18 cellular contexts compared by ENCODE assay signal in genomic region chr6:5215181-5215580, GRCh38. TPM values are rescaled to one million over a fixed set of nuclear protein-coding genes. Genes with fewer than 3 reads are reported as not detected.
DNase-seq lines count a peak whose midpoint lies in the region; ATAC-seq, FAIRE-seq and TF ChIP-seq lines count a peak whose summit lies in the region.
"Had no signal": no experiment of that assay in that cellular context is flagged by ENCODE, and none has a peak within 500 bp of the region (broad histone marks: within the 10 kb centered on the region; RNA-seq: fewer than 3 reads in every experiment).

No MANE protein-coding gene starts in this region.

- no peaks in the 10 kb centered on the region for H3K9me3 ChIP-seq in HEK293 (ENCODE audit: control insufficient read depth, insufficient read depth, low read depth, low read length)
- no peaks in the 10 kb centered on the region for H3K9me3 ChIP-seq in K562 (replicated peaks; ENCODE audit: control insufficient read depth, insufficient read depth, low read depth, low read length)
- no peaks in the 10 kb centered on the region for H3K9me3 ChIP-seq in osteoblast (ENCODE audit: low read depth, low read length)
- H3K9me3 ChIP-seq: esophagus muscularis mucosa, vagina had no signal

- no peaks in the 10 kb centered on the region for H3K27me3 Mint-ChIP-seq in activated naive CD8-positive, alpha-beta T cell treated with anti-CD3 and anti-CD28 coated beads for 36 hours
- H3K27me3 Mint-ChIP-seq: activated CD4-positive, alpha-beta T cell treated with anti-CD3 and anti-CD28 coated beads, Interleukin-2, amount 10 ng/mL, durations not matched to agents 24 days and 14 days; stimulated activated naive CD8-positive, alpha-beta T cell treated with anti-CD3 and anti-CD28 coated beads, Interleukin-15, amount 100 ng/mL, for 72 hours had no signal

- TF ChIP-seq CTCF in 22Rv1 (IDR thresholded peaks at IDR 0.05) (peak; percentile 36; the same call in 1 of the 2 replicates), HEK293 (tag by site-specific recombination; IDR thresholded peaks at IDR 0.05) (no peak), K562 (IDR thresholded peaks at IDR 0.05 in 2 of 3, conservative IDR thresholded peaks at IDR 0.05 in 1 of 3; ENCODE audit: insufficient read depth in 2 of 3, low read depth in 1 of 3, low read length in 3 of 3) (no peak), osteoblast (IDR thresholded peaks at IDR 0.05; ENCODE audit: extremely low read depth, low read depth, low read length) (no peak)

- POLR2A ChIA-PET in HEK293 (lab: Yijun Ruan, JAX) (no interaction called here), K562 (lab: Yijun Ruan, JAX) (interaction anchor here (0.6 to 1.3 kb wide), 4 partner anchors 9 to 72 kb away, joined by 3 read pairs; no protein-coding TSS in a partner anchor)

- H3K4me2 ChIP-seq in K562 (ENCODE audit: insufficient read depth, low read length) (no peak overlapping the region), osteoblast (ENCODE audit: insufficient read depth, low read length) (no peak overlapping the region)

- H3K79me2 ChIP-seq in K562 (ENCODE audit: control insufficient read depth, insufficient read depth, low read length) (no peaks in the 10 kb centered on the region), osteoblast (ENCODE audit: insufficient read depth, low read length) (no peaks in the 10 kb centered on the region)

- CTCF ChIA-PET in HEK293 (lab: Yijun Ruan, JAX) = interaction anchor here (0.6 to 9.1 kb wide), 27 partner anchors 9 to 1414 kb away, joined by 3 to 102 read pairs (median 5); no protein-coding TSS in a partner anchor
- CTCF ChIA-PET in K562 (lab: Yijun Ruan, JAX; ENCODE audit: low intra/inter-chr PET ratio) = interaction anchor here (0.6 to 2.8 kb wide), 6 partner anchors 46 to 187 kb away, joined by 3 to 25 read pairs (median 5); partner anchors contain the start of genes FARS2 and LYRM4

- H3K36me3 ChIP-seq in HEK293 (ENCODE audit: control insufficient read depth in 2 of 2, insufficient read depth in 1 of 2, low read length in 2 of 2) (peaks cover 0 to 16% of the 10 kb centered on the region in 2 experiments; a peak in 1 of 3 replicates), K562 (ENCODE audit: control insufficient read depth, insufficient read depth, low read length) (peaks cover 48% of the 10 kb centered on the region), osteoblast (ENCODE audit: insufficient read depth, low read length) (no peaks in the 10 kb centered on the region)
- H3K36me3 ChIP-seq: brain microvascular endothelial cell had no signal

- no peak for FAIRE-seq in K562 (lab: Jason Lieb, UNC)
- FAIRE-seq: islet of Langerhans had no signal

- no peak for TF ChIP-seq POLR2A in K562 (conservative IDR thresholded peaks at IDR 0.05)

- peaks cover 15% of the 10 kb centered on the region for H3K36me3 Mint-ChIP-seq in activated naive CD8-positive, alpha-beta T cell treated with anti-CD3 and anti-CD28 coated beads for 36 hours

- no peak for TF ChIP-seq EP300 in K562 (IDR thresholded peaks at IDR 0.05; ENCODE audit: low read length)

- in situ Hi-C loops in K562 (cut with MboI) = no loop called here

- ATAC-seq in K562 = no peak

- no peaks in the 10 kb centered on the region for H3K9me3 Mint-ChIP-seq in activated naive CD8-positive, alpha-beta T cell treated with anti-CD3 and anti-CD28 coated beads for 36 hours
- H3K9me3 Mint-ChIP-seq: activated CD4-positive, alpha-beta T cell treated with anti-CD3 and anti-CD28 coated beads, Interleukin-2, amount 10 ng/mL, durations not matched to agents 24 days and 14 days; stimulated activated naive CD8-positive, alpha-beta T cell treated with anti-CD3 and anti-CD28 coated beads, Interleukin-15, amount 100 ng/mL, for 72 hours had no signal

- H3K27ac ChIP-seq in 22Rv1 (no peak overlapping the region), HEK293 (ENCODE audit: extremely low read depth, low read depth, low read length) (no peak overlapping the region), K562 (ENCODE audit: extremely low read depth, low read depth, low read length) (no peak overlapping the region), osteoblast (ENCODE audit: low read depth, low read length) (no peak overlapping the region)
- H3K27ac ChIP-seq: brain microvascular endothelial cell, esophagus muscularis mucosa, vagina had no signal

- H3K4me3 ChIP-seq in HEK293 (ENCODE audit: low read depth, low read length) (no peak overlapping the region), K562 (no peak overlapping the region), osteoblast (ENCODE audit: insufficient read depth, low read length) (no peak overlapping the region)
- H3K4me3 ChIP-seq: esophagus muscularis mucosa, vagina had no signal

- H4K20me1 ChIP-seq in K562 (replicated peaks; ENCODE audit: control insufficient read depth, insufficient read depth, low read length) = 0 out of 2 replicates have a peak, but pooled peaks cover 6% of the 10 kb centered on the region
- peaks cover 2% of the 10 kb centered on the region for H4K20me1 ChIP-seq in osteoblast (ENCODE audit: insufficient read depth, low read length)

- peaks cover 7% of the 10 kb centered on the region for H3K4me1 Mint-ChIP-seq in activated naive CD8-positive, alpha-beta T cell treated with anti-CD3 and anti-CD28 coated beads for 36 hours
- H3K4me1 Mint-ChIP-seq: stimulated activated naive CD8-positive, alpha-beta T cell treated with anti-CD3 and anti-CD28 coated beads, Interleukin-15, amount 100 ng/mL, for 72 hours had no signal

- no TSS peak for BruUV-seq in K562 (replicated peaks; lab: Mats Ljungman, UMichigan)

- H3K4me3 Mint-ChIP-seq in activated naive CD8-positive, alpha-beta T cell treated with anti-CD3 and anti-CD28 coated beads for 36 hours = no peak overlapping the region
- H3K4me3 Mint-ChIP-seq: activated CD4-positive, alpha-beta T cell treated with anti-CD3 and anti-CD28 coated beads, Interleukin-2, amount 10 ng/mL, durations not matched to agents 24 days and 14 days; stimulated activated naive CD8-positive, alpha-beta T cell treated with anti-CD3 and anti-CD28 coated beads, Interleukin-15, amount 100 ng/mL, for 72 hours had no signal

- no peak overlapping the region for H3K27ac Mint-ChIP-seq in activated naive CD8-positive, alpha-beta T cell treated with anti-CD3 and anti-CD28 coated beads for 36 hours
- H3K27ac Mint-ChIP-seq: activated CD4-positive, alpha-beta T cell treated with anti-CD3 and anti-CD28 coated beads, Interleukin-2, amount 10 ng/mL, durations not matched to agents 24 days and 14 days; stimulated activated naive CD8-positive, alpha-beta T cell treated with anti-CD3 and anti-CD28 coated beads, Interleukin-15, amount 100 ng/mL, for 72 hours had no signal

- 100% methylated on average over 1 of the region's 1 CpG for WGBS in K562 (ENCODE audit: insufficient coverage, low coverage, missing lambda C conversion rate)

- no peaks in the 10 kb centered on the region for H3K27me3 ChIP-seq in K562 (ENCODE audit: control insufficient read depth in 2 of 2, insufficient read depth in 2 of 2, low read length in 2 of 2)
- H3K27me3 ChIP-seq in osteoblast (ENCODE audit: insufficient read depth, low read length) = no peaks in the 10 kb centered on the region
- H3K27me3 ChIP-seq: brain microvascular endothelial cell, esophagus muscularis mucosa, vagina had no signal

- peaks cover 3% of the 10 kb centered on the region for H3K9me1 ChIP-seq in K562 (ENCODE audit: control insufficient read depth, insufficient read depth, low read length)

- H2AFZ ChIP-seq in K562 (ENCODE audit: low read depth, low read length) (no peak overlapping the region), osteoblast (ENCODE audit: low read length) (no peak overlapping the region)

- no peak overlapping the region for H3K9ac ChIP-seq in K562 (ENCODE audit: insufficient read depth in 1 of 2, low read depth in 2 of 2, low read length in 2 of 2)

- H3K4me1 ChIP-seq in HEK293 (ENCODE audit: control insufficient read depth, insufficient read depth, low read length) (no peaks in the 10 kb centered on the region), K562 (replicated peaks in 1 of 2; ENCODE audit: control insufficient read depth in 2 of 2, insufficient read depth in 2 of 2, low read length in 2 of 2) (peaks cover 0 to 12% of the 10 kb centered on the region in 2 experiments; a peak in 3 of 5 replicates), osteoblast (ENCODE audit: insufficient read depth, low read length) (peaks cover 12% of the 10 kb centered on the region)
- H3K4me1 ChIP-seq: vagina had no signal

- no peak for DNase-seq in K562 (ENCODE audit: extremely low read depth in 1 of 4, low spot score in 3 of 4)
- DNase-seq in kidney tubule cell (ENCODE audit: low spot score) = peak; percentile 35
- DNase-seq in H4 (ENCODE audit: low spot score) = no peak
- DNase-seq in osteoblast (ENCODE audit: insufficient read length, low spot score, missing footprints) = no peak
- no peak for DNase-seq in pons (ENCODE audit: low spot score)
- DNase-seq in activated naive CD8-positive, alpha-beta T cell treated with anti-CD3 and anti-CD28 coated beads for 36 hours = no peak
- DNase-seq: activated T-cell treated with anti-CD3 and anti-CD28 coated beads for 4 hours, MM.1S, NCI-H2029, NCI-H510A treated with DMSO at 0.1 percent for 48 hours had no signal

- intact Hi-C loops in K562 (cut with micrococcal nuclease) = loop anchor here (1.0 to 5.0 kb wide), 5 partner anchors 72 to 183 kb away; no protein-coding TSS in a partner anchor

- TF ChIP-seq RAD21 in K562 (CRISPR knock-in tag; conservative IDR thresholded peaks at IDR 0.05 in 1 of 2, IDR thresholded peaks at IDR 0.05 in 1 of 2) = no peak

RNA-seq across cellular contexts. Expression of gene LYRM4, which starts 45.6 kb away (rescaled TPM):
- total RNA-seq in K562 (2011; cell fraction: chromatin; rRNA removed; ENCODE audit: low replicate concordance) = 27.0 and 54.7 TPM in 2 replicates
- total RNA-seq in K562 (2011; cell fraction: nucleolus; rRNA removed) = 13.8 and 16.4 TPM in 2 replicates
- total RNA-seq in K562 (2011; cell fraction: nucleoplasm; rRNA removed) = 46.3 and 95.0 TPM in 2 replicates
- total RNA-seq in K562 (2014; rRNA removed) (24.2 and 28.8 TPM in 2 replicates), K562 (2014; rRNA removed; fragmentation: Illumina TruSeq; extraction: Trizol) (41.1 and 41.8 TPM in 2 replicates), K562 (2015; rRNA removed; fragmentation: Illumina TruSeq; extraction: Trizol) (29.0 and 33.9 TPM in 2 replicates), K562 (2021) (56.2 and 69.4 TPM in 2 replicates), osteoblast (7.4 and 16.6 TPM in 2 replicates)
- polyA plus RNA-seq in K562 (2011; rRNA removed) (66.4 and 69.4 TPM in 2 replicates), K562 (2014; fragmentation: Illumina TruSeq; extraction: Trizol) (31.3 and 36.9 TPM in 2 replicates), K562 (2014; fragmentation: Nextera tagmentation; extraction: Ambion mirVana) (10 to 100 TPM; 50.2 to 61.0 TPM), K562 (2014; rRNA removed) (29.9 and 40.8 TPM in 2 replicates)
- polyA plus RNA-seq in K562 (2011; cell fraction: cytosol; rRNA removed) = 44.2 and 62.9 TPM in 2 replicates
- 19.4 and 28.2 TPM in 2 replicates for polyA plus RNA-seq in K562 (2011; cell fraction: nucleus; rRNA removed)
- polyA plus RNA-seq in K562 (2012) = 38.7 and 53.8 TPM in 2 replicates
- 41.4 and 43.3 TPM in 2 replicates for polyA minus RNA-seq in K562 (2011; rRNA and poly(A)+ RNA removed)
- 13.4 and 17.3 TPM in 2 replicates for polyA minus RNA-seq in K562 (2011; cell fraction: cytosol; rRNA and poly(A)+ RNA removed)
- 10.0 and 11.6 TPM in 2 replicates for polyA minus RNA-seq in K562 (2011; cell fraction: nucleus; rRNA and poly(A)+ RNA removed)
- total RNA-seq in H4 (2014; rRNA removed; shearing (Covaris generic)) = 31.5 and 33.0 TPM in 2 replicates
- 10 to 100 TPM; 44.3 to 45.7 TPM for total RNA-seq in activated naive CD8-positive, alpha-beta T cell treated with anti-CD3 and anti-CD28 coated beads for 36 hours

RNA-seq across cellular contexts. Expression of gene FARS2, which starts 46.1 kb away (rescaled TPM):
- 45.6 and 71.4 TPM in 2 replicates for total RNA-seq in K562 (2011; cell fraction: chromatin; rRNA removed; ENCODE audit: low replicate concordance)
- 42.9 and 58.8 TPM in 2 replicates for total RNA-seq in K562 (2011; cell fraction: nucleolus; rRNA removed)
- 45.3 and 48.5 TPM in 2 replicates for total RNA-seq in K562 (2011; cell fraction: nucleoplasm; rRNA removed)
- total RNA-seq in K562 (2014; rRNA removed) (22.5 and 30.7 TPM in 2 replicates), K562 (2014; rRNA removed; fragmentation: Illumina TruSeq; extraction: Trizol) (24.3 and 27.5 TPM in 2 replicates), K562 (2015; rRNA removed; fragmentation: Illumina TruSeq; extraction: Trizol) (27.9 and 28.1 TPM in 2 replicates), K562 (2021) (25.8 and 26.6 TPM in 2 replicates), osteoblast (25.9 and 29.7 TPM in 2 replicates)
- polyA plus RNA-seq in K562 (2011; rRNA removed) (26.1 and 27.0 TPM in 2 replicates), K562 (2014; fragmentation: Illumina TruSeq; extraction: Trizol) (24.1 and 25.9 TPM in 2 replicates), K562 (2014; fragmentation: Nextera tagmentation; extraction: Ambion mirVana) (10 to 100 TPM; 52.3 to 62.2 TPM), K562 (2014; rRNA removed) (16.5 and 25.5 TPM in 2 replicates)
- polyA plus RNA-seq in K562 (2011; cell fraction: cytosol; rRNA removed) = 27.4 and 27.7 TPM in 2 replicates
- 15.7 and 17.5 TPM in 2 replicates for polyA plus RNA-seq in K562 (2011; cell fraction: nucleus; rRNA removed)
- 21.3 and 22.0 TPM in 2 replicates for polyA plus RNA-seq in K562 (2012)
- polyA minus RNA-seq in K562 (2011; rRNA and poly(A)+ RNA removed) = 62.9 TPM in 2 replicates
- 21.6 and 22.2 TPM in 2 replicates for polyA minus RNA-seq in K562 (2011; cell fraction: cytosol; rRNA and poly(A)+ RNA removed)
- 62.1 and 76.5 TPM in 2 replicates for polyA minus RNA-seq in K562 (2011; cell fraction: nucleus; rRNA and poly(A)+ RNA removed)
- 17.6 and 19.2 TPM in 2 replicates for total RNA-seq in H4 (2014; rRNA removed; shearing (Covaris generic))
- 10 to 100 TPM; 18.4 to 20.0 TPM for total RNA-seq in activated naive CD8-positive, alpha-beta T cell treated with anti-CD3 and anti-CD28 coated beads for 36 hours
